Comparison of ENCODE assay signal across 22 cellular contexts in the genomic region with DNA sequence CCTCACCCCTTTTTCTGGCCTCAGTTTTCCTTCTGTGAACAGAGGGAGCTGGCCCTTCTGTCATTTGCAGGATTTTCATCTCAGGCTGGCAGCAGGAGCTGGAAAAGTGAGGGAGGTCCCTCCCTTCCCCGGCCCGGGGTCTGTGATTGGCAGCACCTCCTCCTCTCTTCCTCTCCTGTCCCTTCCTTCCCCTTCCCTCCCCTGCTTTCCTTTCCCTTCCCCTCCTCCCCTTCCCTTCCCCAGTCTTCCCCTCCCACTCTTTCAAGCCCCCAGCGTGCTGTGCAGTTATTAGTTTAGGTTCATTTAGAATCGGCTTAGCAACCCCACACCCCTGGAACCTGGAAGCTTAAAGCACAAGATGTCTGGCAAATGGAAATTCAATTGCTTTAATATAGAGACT.
DNase-seq lines count a peak whose midpoint lies in the region; TF ChIP-seq lines count a peak whose summit lies in the region.
"Had no signal": no experiment of that assay in that cellular context is flagged by ENCODE, and none has a peak within 500 bp of the region (broad histone marks: within the 10 kb centered on the region; RNA-seq: fewer than 3 reads in every experiment).

No MANE protein-coding gene starts in this region.

- H3K4me3 Mint-ChIP-seq in endodermal cell (no peak overlapping the region), nephron (peak overlapping the region in 2 of 3 experiments; percentile 7 to 40)
- H3K4me3 Mint-ChIP-seq: IgD-negative memory B cell; immature natural killer cell; stimulated activated naive CD8-positive, alpha-beta T cell treated with anti-CD3 and anti-CD28 coated beads, Interleukin-15, Interleukin-2, amounts not matched to agents 100 ng/mL and 50 ng/mL, for 24 hours had no signal

- intact Hi-C loops in A673 (cut with micrococcal nuclease; ENCODE audit: unreplicated experiment), result no loop called here
- intact Hi-C loops in thyroid gland (cut with DNase I), result no loop called here

- H3K36me3 ChIP-seq in A673 (ENCODE audit: insufficient read depth, low read length, poor library complexity, severe bottlenecking) (no peaks in the 10 kb centered on the region), NT2/D1 (ENCODE audit: insufficient read depth, insufficient read length, low read length) (no peaks in the 10 kb centered on the region), endodermal cell (ENCODE audit: control insufficient read depth, insufficient read depth, low read length) (no peaks in the 10 kb centered on the region), thyroid gland (no peaks in the 10 kb centered on the region)
- H3K36me3 ChIP-seq: BE2C, tibial nerve had no signal

- peak overlapping the region; percentile 59 for H3K27ac ChIP-seq in A673 (ENCODE audit: low read depth, low read length, poor library complexity, severe bottlenecking)
- H3K27ac ChIP-seq in endodermal cell (ENCODE audit: low read depth, low read length), result peak overlapping the region; percentile 77
- H3K27ac ChIP-seq in thyroid gland, result no peak overlapping the region
- H3K27ac ChIP-seq: tibial nerve had no signal

- H3K36me3 Mint-ChIP-seq in endodermal cell (ENCODE audit: low read depth) (no peaks in the 10 kb centered on the region), nephron (ENCODE audit: low read depth) (no peaks in the 10 kb centered on the region)
- H3K36me3 Mint-ChIP-seq: IgD-negative memory B cell, immature natural killer cell had no signal

- WGBS in endodermal cell (ENCODE audit: insufficient coverage in 1 of 2, insufficient read length in 1 of 2), 2 experiments, result 36% methylated on average over 4 of the region's 4 CpGs; no CpG with 5 or more reads in 1 of the 2 experiments
- WGBS in thyroid gland, 2 donors, result 26 to 35% methylated on average over 4 of the region's 4 CpGs

- TF ChIP-seq CTCF in A673 (conservative IDR thresholded peaks at IDR 0.05; ENCODE audit: low read depth, low read length), result no peak
- TF ChIP-seq CTCF in endodermal cell (conservative IDR thresholded peaks at IDR 0.05), result no peak
- no peak for TF ChIP-seq CTCF in nephron (IDR thresholded peaks at IDR 0.05; ENCODE audit: unreplicated experiment in 3 of 3)
- TF ChIP-seq CTCF in thyroid gland (IDR thresholded peaks at IDR 0.05), result no peak

- no TSS peak for BruUV-seq in A673 (replicated peaks; lab: Mats Ljungman, UMichigan)

- H3K4me3 ChIP-seq in A673 (ENCODE audit: low read depth, low read length, poor library complexity, severe bottlenecking) (no peak overlapping the region), NT2/D1 (ENCODE audit: insufficient read length, low read depth) (no peak overlapping the region), endodermal cell (ENCODE audit: low read length) (no peak overlapping the region), thyroid gland (replicated peaks in 1 of 3) (no peak overlapping the region)
- H3K4me3 ChIP-seq: mucosa of descending colon, tibial nerve had no signal

- H3K27ac Mint-ChIP-seq in endodermal cell (no peak overlapping the region), nephron (peak overlapping the region; percentile 89 to 92 (median 91))
- H3K27ac Mint-ChIP-seq: stimulated activated naive CD8-positive, alpha-beta T cell treated with anti-CD3 and anti-CD28 coated beads, Interleukin-15, Interleukin-2, amounts not matched to agents 100 ng/mL and 50 ng/mL, for 24 hours had no signal

- H3K9me3 ChIP-seq in A673 (ENCODE audit: low read depth, low read length, poor library complexity, severe bottlenecking), result no peaks in the 10 kb centered on the region
- peaks cover 9% of the 10 kb centered on the region; the same call in 1 of the 2 replicates for H3K9me3 ChIP-seq in NT2/D1 (ENCODE audit: insufficient read depth, low read length)
- H3K9me3 ChIP-seq in endodermal cell (ENCODE audit: control insufficient read depth, low read length), result no peaks in the 10 kb centered on the region
- H3K9me3 ChIP-seq in thyroid gland, result no peaks in the 10 kb centered on the region
- H3K9me3 ChIP-seq: BE2C, Caco-2, mucosa of descending colon, tibial nerve had no signal

- peaks cover 28% of the 10 kb centered on the region for H3K4me1 ChIP-seq in A673 (ENCODE audit: insufficient read depth, low read length, poor library complexity, severe bottlenecking)
- H3K4me1 ChIP-seq in NT2/D1 (ENCODE audit: insufficient read depth, insufficient read length), result peaks cover 41% of the 10 kb centered on the region
- H3K4me1 ChIP-seq in endodermal cell (ENCODE audit: control insufficient read depth, insufficient read depth, low read length), result peaks cover 10% of the 10 kb centered on the region
- peaks cover 2 to 5% of the 10 kb centered on the region in 2 donors for H3K4me1 ChIP-seq in thyroid gland

- no peaks in the 10 kb centered on the region for H3K27me3 ChIP-seq in A673 (replicated peaks; ENCODE audit: insufficient read depth, low read depth, low read length, poor library complexity)
- H3K27me3 ChIP-seq in NT2/D1 (ENCODE audit: insufficient read depth, insufficient read length), result no peaks in the 10 kb centered on the region
- H3K27me3 ChIP-seq in endodermal cell (ENCODE audit: control insufficient read depth, insufficient read depth, low read length, poor library complexity, severe bottlenecking), result no peaks in the 10 kb centered on the region
- H3K27me3 ChIP-seq in thyroid gland, result no peaks in the 10 kb centered on the region
- H3K27me3 ChIP-seq: BE2C, tibial nerve had no signal

- TF ChIP-seq POLR2A in thyroid gland (IDR thresholded peaks at IDR 0.05), result no peak

- no peaks in the 10 kb centered on the region for H3K9me3 Mint-ChIP-seq in endodermal cell
- H3K9me3 Mint-ChIP-seq in nephron, result no peaks in the 10 kb centered on the region
- H3K9me3 Mint-ChIP-seq: IgD-negative memory B cell; immature natural killer cell; stimulated activated naive CD8-positive, alpha-beta T cell treated with anti-CD3 and anti-CD28 coated beads, Interleukin-15, Interleukin-2, amounts not matched to agents 100 ng/mL and 50 ng/mL, for 24 hours had no signal

- CTCF ChIA-PET in A673 (lab: Charles Lee), result no interaction called here

- peaks cover 9% of the 10 kb centered on the region for H3K27me3 Mint-ChIP-seq in endodermal cell (ENCODE audit: insufficient read depth)
- no peaks in the 10 kb centered on the region for H3K27me3 Mint-ChIP-seq in nephron (ENCODE audit: low read depth)
- H3K27me3 Mint-ChIP-seq: stimulated activated naive CD8-positive, alpha-beta T cell treated with anti-CD3 and anti-CD28 coated beads, Interleukin-15, Interleukin-2, amounts not matched to agents 100 ng/mL and 50 ng/mL, for 24 hours had no signal

- peak overlapping the region; percentile 5 for H3K9ac ChIP-seq in NT2/D1 (ENCODE audit: insufficient read length, low read depth)
- no peak overlapping the region for H3K9ac ChIP-seq in endodermal cell (ENCODE audit: extremely low read depth, low read length, poor library complexity, severe bottlenecking)

- DNase-seq in A673 (ENCODE audit: low spot score), result peak; percentile 71
- no peak for DNase-seq in NT2/D1 (ENCODE audit: low read depth, low spot score)
- DNase-seq in endodermal cell, result peak; percentile 70
- DNase-seq in NCI-H1417 (lab: John Stamatoyannopoulos, UW), result no peak
- DNase-seq in COLO668 (lab: John Stamatoyannopoulos, UW; ENCODE audit: unreplicated experiment), result no peak
- no peak for DNase-seq in activated effector memory CD4-positive, alpha-beta T cell treated with anti-CD3 and anti-CD28 coated beads, Interleukin-2, amount 50 U/mL, for 16 hours
- DNase-seq in thyroid gland, result no peak
- DNase-seq: activated CD4-positive, CD25-positive, alpha-beta regulatory T cell treated with anti-CD3 and anti-CD28 coated beads, Interleukin-2, amount 50 U/mL, for 72 hours; activated T-cell treated with anti-CD3 and anti-CD28 coated beads, Interleukin-2, amount 50 U/mL, for 1 hour; BE2C; dermis blood vessel endothelial cell; EL; immature natural killer cell; mucosa of descending colon; NCI-H526 treated with DMSO at 0.1 percent for 48 hours; stimulated activated CD4-positive, alpha-beta T cell treated with anti-CD3 and anti-CD28 coated beads, Interleukin-12 subunit alpha, Interleukin-12 subunit beta, amount 100 ng/mL, for 4 hours; SW 1271 had no signal

- POLR2A ChIA-PET in A673 (lab: Charles Lee; ENCODE audit: low non-redundant PET), result no interaction called here

- H3K4me1 Mint-ChIP-seq in endodermal cell (peaks cover 22% of the 10 kb centered on the region), nephron (peaks cover 57% of the 10 kb centered on the region)
- H3K4me1 Mint-ChIP-seq: immature natural killer cell had no signal

Comparison
In these comparisons a context has a peak if more than half of its experiments do, and no peak if none do; other contexts are left out.
1. DNase-seq: peak in A673 (single experiment) and endodermal cell (single experiment); none in NT2/D1 (single experiment), NCI-H1417 (0 of 3), COLO668 (single experiment), activated effector memory CD4-positive, alpha-beta T cell treated with anti-CD3 and anti-CD28 coated beads, Interleukin-2, amount 50 U/mL, for 16 hours (single experiment) and thyroid gland (0 of 2).
2. H3K27ac ChIP-seq: peak in A673 (single experiment) and endodermal cell (single experiment); none in thyroid gland (0 of 3).